1 cellular context compared by ENCODE assay signal in the genomic region with DNA sequence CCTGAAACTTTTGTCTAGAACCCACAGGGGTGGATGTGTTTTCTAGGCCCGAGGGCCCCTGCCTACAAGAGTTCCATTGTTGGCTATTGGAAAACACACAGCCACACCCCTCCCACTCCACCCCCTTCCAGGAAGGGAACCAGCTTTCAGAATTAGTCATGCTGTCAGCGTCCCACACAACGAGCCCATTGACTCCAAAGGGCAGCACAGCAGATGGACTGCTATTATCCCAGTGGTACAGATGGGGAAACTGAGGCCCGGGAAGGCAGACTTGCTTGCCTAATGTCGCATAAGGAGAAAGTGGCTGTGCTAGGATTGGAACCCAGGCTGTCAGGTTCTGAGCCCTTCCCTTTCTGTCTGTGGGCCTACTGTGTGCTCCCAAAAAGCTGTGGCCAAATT.
TF ChIP-seq lines count a peak whose summit lies in the region.

No MANE protein-coding gene starts in this region.

TF ChIP-seq in K562, 482 proteins besides CTCF, POLR2A, EP300 and RAD21 (continues in another document):
- no peak for TF ChIP-seq ZNF77 (CRISPR knock-in tag; IDR thresholded peaks at IDR 0.05)
- TF ChIP-seq ZFP36 (IDR thresholded peaks at IDR 0.05; ENCODE audit: low read depth, low read length, partially characterized antibody), result peak; percentile 23
- TF ChIP-seq ZBTB11 (CRISPR knock-in tag; IDR thresholded peaks at IDR 0.05), result no peak
- TF ChIP-seq ZNF584 (CRISPR knock-in tag; IDR thresholded peaks at IDR 0.05; ENCODE audit: low read depth), result no peak
- no peak for TF ChIP-seq ZNF395 (CRISPR knock-in tag; IDR thresholded peaks at IDR 0.05)
- 0 out of 4 replicates have a peak, but pooled peaks of 1 of the 2 experiments have one; percentile 14 for TF ChIP-seq NRF1 (conservative IDR thresholded peaks at IDR 0.05 in 1 of 2, IDR thresholded peaks at IDR 0.05 in 1 of 2)
- TF ChIP-seq FOXA3 (CRISPR knock-in tag; conservative IDR thresholded peaks at IDR 0.05 in 1 of 2, IDR thresholded peaks at IDR 0.05 in 1 of 2), result no peak
- TF ChIP-seq PBX2 (CRISPR knock-in tag; IDR thresholded peaks at IDR 0.05; ENCODE audit: low read depth), result no peak
- peak; percentile 56 for TF ChIP-seq PBX2 (tag; conservative IDR thresholded peaks at IDR 0.05; ENCODE audit: low read depth)
- peak; percentile 52; the same call in 1 of the 2 replicates for TF ChIP-seq KLF13 (tag; IDR thresholded peaks at IDR 0.05; ENCODE audit: borderline replicate concordance, low read depth)
- no peak for TF ChIP-seq ZNF282 (CRISPR knock-in tag; IDR thresholded peaks at IDR 0.05)
- no peak for TF ChIP-seq TAF15 (IDR thresholded peaks at IDR 0.05; ENCODE audit: low read depth, low read length)
- TF ChIP-seq XRCC5 (IDR thresholded peaks at IDR 0.05; ENCODE audit: low read depth, low read length), result no peak
- TF ChIP-seq SMARCA5 (IDR thresholded peaks at IDR 0.05), result 0 out of 2 replicates have a peak, but pooled peaks have one; percentile 53
- TF ChIP-seq ILK (tag; IDR thresholded peaks at IDR 0.05; ENCODE audit: borderline replicate concordance, low read depth), result no peak
- TF ChIP-seq SMAD3 (CRISPR knock-in tag; conservative IDR thresholded peaks at IDR 0.05), result no peak
- TF ChIP-seq ZNF280A (IDR thresholded peaks at IDR 0.05; ENCODE audit: low read depth, partially characterized antibody), result no peak
- TF ChIP-seq ZFP1 (CRISPR knock-in tag; IDR thresholded peaks at IDR 0.05), result no peak
- no peak for TF ChIP-seq POLR2AphosphoS2 (IDR thresholded peaks at IDR 0.05; ENCODE audit: low read length)
- TF ChIP-seq ZNF444 (CRISPR knock-in tag; IDR thresholded peaks at IDR 0.05), result no peak
- no peak for TF ChIP-seq ZNF384 (IDR thresholded peaks at IDR 0.05; ENCODE audit: low read depth, low read length)
- TF ChIP-seq, protein P1, sequence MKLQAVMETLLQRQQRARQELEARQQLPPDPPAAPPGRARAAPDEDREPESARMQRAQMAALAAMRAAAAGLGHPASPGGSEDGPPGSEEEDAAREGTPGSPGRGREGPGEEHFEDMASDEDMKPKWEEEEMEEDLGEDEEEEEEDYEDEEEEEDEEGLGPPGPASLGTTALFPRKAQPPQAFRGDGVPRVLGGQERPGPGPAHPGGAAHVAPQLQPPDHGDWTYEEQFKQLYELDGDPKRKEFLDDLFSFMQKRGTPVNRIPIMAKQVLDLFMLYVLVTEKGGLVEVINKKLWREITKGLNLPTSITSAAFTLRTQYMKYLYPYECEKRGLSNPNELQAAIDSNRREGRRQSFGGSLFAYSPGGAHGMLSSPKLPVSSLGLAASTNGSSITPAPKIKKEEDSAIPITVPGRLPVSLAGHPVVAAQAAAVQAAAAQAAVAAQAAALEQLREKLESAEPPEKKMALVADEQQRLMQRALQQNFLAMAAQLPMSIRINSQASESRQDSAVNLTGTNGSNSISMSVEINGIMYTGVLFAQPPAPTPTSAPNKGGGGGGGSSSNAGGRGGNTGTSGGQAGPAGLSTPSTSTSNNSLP (IDR thresholded peaks at IDR 0.05; ENCODE audit: borderline replicate concordance, low read depth, low read length), result no peak
- peak; percentile 66; the same call in 1 of the 2 replicates for TF ChIP-seq JUND (IDR thresholded peaks at IDR 0.05; ENCODE audit: borderline replicate concordance, low read depth, low read length)
- peak; percentile 41; the same call in 1 of the 3 replicates for TF ChIP-seq JUND (tag; IDR thresholded peaks at IDR 0.05; ENCODE audit: borderline replicate concordance, low read depth, low read length)
- no peak for TF ChIP-seq IFI16 (CRISPR knock-in tag; IDR thresholded peaks at IDR 0.05)
- no peak; a peak in 1 of 4 replicates for TF ChIP-seq HDAC1 (IDR thresholded peaks at IDR 0.05)
- TF ChIP-seq, protein P2, sequence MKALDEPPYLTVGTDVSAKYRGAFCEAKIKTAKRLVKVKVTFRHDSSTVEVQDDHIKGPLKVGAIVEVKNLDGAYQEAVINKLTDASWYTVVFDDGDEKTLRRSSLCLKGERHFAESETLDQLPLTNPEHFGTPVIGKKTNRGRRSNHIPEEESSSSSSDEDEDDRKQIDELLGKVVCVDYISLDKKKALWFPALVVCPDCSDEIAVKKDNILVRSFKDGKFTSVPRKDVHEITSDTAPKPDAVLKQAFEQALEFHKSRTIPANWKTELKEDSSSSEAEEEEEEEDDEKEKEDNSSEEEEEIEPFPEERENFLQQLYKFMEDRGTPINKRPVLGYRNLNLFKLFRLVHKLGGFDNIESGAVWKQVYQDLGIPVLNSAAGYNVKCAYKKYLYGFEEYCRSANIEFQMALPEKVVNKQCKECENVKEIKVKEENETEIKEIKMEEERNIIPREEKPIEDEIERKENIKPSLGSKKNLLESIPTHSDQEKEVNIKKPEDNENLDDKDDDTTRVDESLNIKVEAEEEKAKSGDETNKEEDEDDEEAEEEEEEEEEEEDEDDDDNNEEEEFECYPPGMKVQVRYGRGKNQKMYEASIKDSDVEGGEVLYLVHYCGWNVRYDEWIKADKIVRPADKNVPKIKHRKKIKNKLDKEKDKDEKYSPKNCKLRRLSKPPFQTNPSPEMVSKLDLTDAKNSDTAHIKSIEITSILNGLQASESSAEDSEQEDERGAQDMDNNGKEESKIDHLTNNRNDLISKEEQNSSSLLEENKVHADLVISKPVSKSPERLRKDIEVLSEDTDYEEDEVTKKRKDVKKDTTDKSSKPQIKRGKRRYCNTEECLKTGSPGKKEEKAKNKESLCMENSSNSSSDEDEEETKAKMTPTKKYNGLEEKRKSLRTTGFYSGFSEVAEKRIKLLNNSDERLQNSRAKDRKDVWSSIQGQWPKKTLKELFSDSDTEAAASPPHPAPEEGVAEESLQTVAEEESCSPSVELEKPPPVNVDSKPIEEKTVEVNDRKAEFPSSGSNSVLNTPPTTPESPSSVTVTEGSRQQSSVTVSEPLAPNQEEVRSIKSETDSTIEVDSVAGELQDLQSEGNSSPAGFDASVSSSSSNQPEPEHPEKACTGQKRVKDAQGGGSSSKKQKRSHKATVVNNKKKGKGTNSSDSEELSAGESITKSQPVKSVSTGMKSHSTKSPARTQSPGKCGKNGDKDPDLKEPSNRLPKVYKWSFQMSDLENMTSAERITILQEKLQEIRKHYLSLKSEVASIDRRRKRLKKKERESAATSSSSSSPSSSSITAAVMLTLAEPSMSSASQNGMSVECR (CRISPR knock-in tag; IDR thresholded peaks at IDR 0.05), result no peak
- TF ChIP-seq GTF2A2 (tag; IDR thresholded peaks at IDR 0.05), result no peak
- no peak for TF ChIP-seq ETV1 (tag; conservative IDR thresholded peaks at IDR 0.05; ENCODE audit: low read depth)
- TF ChIP-seq HNRNPLL (IDR thresholded peaks at IDR 0.05; ENCODE audit: low read depth, low read length, poor library complexity, severe bottlenecking), result no peak
- TF ChIP-seq FOXJ2 (tag; IDR thresholded peaks at IDR 0.05), result no peak
- TF ChIP-seq, protein P3, sequence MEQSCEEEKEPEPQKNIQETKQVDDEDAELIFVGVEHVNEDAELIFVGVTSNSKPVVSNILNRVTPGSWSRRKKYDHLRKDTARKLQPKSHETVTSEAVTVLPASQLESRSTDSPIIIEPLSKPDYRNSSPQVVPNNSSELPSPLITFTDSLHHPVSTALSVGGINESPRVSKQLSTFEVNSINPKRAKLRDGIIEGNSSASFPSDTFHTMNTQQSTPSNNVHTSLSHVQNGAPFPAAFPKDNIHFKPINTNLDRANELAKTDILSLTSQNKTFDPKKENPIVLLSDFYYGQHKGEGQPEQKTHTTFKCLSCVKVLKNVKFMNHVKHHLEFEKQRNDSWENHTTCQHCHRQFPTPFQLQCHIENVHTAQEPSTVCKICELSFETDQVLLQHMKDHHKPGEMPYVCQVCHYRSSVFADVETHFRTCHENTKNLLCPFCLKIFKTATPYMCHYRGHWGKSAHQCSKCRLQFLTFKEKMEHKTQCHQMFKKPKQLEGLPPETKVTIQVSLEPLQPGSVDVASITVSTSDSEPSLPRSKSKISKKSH (CRISPR knock-in tag; IDR thresholded peaks at IDR 0.05), result no peak
- TF ChIP-seq, protein P4, sequence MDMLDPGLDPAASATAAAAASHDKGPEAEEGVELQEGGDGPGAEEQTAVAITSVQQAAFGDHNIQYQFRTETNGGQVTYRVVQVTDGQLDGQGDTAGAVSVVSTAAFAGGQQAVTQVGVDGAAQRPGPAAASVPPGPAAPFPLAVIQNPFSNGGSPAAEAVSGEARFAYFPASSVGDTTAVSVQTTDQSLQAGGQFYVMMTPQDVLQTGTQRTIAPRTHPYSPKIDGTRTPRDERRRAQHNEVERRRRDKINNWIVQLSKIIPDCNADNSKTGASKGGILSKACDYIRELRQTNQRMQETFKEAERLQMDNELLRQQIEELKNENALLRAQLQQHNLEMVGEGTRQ (CRISPR knock-in tag; IDR thresholded peaks at IDR 0.05), result no peak
- no peak for TF ChIP-seq THAP12 (CRISPR knock-in tag; IDR thresholded peaks at IDR 0.05)
- TF ChIP-seq ZKSCAN3 (CRISPR knock-in tag; IDR thresholded peaks at IDR 0.05), result no peak
- TF ChIP-seq NFYB (IDR thresholded peaks at IDR 0.05; ENCODE audit: extremely low read depth, insufficient read length), result no peak
